ENCODE assay signal across 1 cellular context in the genomic region with DNA sequence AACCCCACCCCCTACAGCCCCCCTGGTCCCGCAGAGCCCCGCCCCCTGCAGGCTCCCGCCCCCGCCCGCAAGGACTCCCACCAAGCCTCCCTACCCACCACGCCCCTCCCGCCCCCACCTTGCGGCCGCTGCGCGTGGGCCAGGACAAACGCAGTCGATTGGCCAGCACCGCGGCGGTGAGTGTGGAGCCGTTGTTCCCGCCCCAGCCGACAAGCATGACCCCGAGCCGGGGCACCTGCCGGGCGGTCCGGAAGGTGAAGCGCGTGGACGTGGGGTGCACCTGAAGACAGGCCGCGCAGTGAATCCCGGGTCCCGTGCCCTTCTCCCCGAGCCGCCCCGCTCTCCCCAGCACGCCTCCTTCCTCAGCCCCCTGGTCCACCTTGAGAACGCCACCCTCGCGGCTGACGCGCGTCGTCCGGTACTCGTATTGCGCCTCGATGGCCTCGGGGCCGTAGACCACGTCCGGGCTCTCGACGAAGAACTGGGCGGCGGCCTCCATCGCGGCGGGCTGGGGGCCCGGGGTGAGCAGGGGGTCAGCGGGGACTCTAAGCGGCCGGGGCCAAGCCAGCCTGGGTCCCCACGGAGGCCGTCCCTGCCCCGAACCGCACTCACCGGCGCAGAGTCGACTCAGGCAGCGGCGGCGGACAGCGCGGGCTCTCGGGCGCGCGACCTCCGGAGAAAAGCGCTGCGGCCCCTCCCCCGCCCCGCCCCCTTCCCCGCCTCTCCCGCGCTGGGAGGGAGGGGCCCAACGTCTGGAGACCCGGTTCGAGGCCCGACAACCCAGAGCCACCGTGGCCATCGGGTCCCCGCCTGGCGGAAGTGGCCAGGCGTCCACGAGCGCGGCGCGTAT.
TF ChIP-seq lines count a peak whose summit lies in the region.

TSS of gene ISYNA1 (minus strand) at position 653 of the 850 bp plus-strand sequence. CDS start at position 499, 154 bp downstream.

TF ChIP-seq in HEK293, 187 proteins besides CTCF, POLR2A, EP300 and RAD21 (continued from another document and continues in another):
- no peak for TF ChIP-seq ZSCAN16 (tag by site-specific recombination; IDR thresholded peaks at IDR 0.05)
- TF ChIP-seq, protein P1, sequence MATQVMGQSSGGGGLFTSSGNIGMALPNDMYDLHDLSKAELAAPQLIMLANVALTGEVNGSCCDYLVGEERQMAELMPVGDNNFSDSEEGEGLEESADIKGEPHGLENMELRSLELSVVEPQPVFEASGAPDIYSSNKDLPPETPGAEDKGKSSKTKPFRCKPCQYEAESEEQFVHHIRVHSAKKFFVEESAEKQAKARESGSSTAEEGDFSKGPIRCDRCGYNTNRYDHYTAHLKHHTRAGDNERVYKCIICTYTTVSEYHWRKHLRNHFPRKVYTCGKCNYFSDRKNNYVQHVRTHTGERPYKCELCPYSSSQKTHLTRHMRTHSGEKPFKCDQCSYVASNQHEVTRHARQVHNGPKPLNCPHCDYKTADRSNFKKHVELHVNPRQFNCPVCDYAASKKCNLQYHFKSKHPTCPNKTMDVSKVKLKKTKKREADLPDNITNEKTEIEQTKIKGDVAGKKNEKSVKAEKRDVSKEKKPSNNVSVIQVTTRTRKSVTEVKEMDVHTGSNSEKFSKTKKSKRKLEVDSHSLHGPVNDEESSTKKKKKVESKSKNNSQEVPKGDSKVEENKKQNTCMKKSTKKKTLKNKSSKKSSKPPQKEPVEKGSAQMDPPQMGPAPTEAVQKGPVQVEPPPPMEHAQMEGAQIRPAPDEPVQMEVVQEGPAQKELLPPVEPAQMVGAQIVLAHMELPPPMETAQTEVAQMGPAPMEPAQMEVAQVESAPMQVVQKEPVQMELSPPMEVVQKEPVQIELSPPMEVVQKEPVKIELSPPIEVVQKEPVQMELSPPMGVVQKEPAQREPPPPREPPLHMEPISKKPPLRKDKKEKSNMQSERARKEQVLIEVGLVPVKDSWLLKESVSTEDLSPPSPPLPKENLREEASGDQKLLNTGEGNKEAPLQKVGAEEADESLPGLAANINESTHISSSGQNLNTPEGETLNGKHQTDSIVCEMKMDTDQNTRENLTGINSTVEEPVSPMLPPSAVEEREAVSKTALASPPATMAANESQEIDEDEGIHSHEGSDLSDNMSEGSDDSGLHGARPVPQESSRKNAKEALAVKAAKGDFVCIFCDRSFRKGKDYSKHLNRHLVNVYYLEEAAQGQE (tag by site-specific recombination; IDR thresholded peaks at IDR 0.05), result peak; percentile 41; the same call in 1 of the 2 replicates
- no peak; the same call in 1 of the 2 replicates for TF ChIP-seq YY1 (tag by site-specific recombination; IDR thresholded peaks at IDR 0.05)
- TF ChIP-seq KLF8 (tag by site-specific recombination; IDR thresholded peaks at IDR 0.05), result peak; percentile 31; the same call in 1 of the 2 replicates
- TF ChIP-seq, protein P2, sequence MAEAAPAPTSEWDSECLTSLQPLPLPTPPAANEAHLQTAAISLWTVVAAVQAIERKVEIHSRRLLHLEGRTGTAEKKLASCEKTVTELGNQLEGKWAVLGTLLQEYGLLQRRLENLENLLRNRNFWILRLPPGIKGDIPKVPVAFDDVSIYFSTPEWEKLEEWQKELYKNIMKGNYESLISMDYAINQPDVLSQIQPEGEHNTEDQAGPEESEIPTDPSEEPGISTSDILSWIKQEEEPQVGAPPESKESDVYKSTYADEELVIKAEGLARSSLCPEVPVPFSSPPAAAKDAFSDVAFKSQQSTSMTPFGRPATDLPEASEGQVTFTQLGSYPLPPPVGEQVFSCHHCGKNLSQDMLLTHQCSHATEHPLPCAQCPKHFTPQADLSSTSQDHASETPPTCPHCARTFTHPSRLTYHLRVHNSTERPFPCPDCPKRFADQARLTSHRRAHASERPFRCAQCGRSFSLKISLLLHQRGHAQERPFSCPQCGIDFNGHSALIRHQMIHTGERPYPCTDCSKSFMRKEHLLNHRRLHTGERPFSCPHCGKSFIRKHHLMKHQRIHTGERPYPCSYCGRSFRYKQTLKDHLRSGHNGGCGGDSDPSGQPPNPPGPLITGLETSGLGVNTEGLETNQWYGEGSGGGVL (tag by site-specific recombination; IDR thresholded peaks at IDR 0.05), result peak; percentile 49
- peak; percentile 56; the same call in 1 of the 2 replicates for TF ChIP-seq ZBTB20 (tag by site-specific recombination; IDR thresholded peaks at IDR 0.05)
- no peak for TF ChIP-seq ZNF404 (tag by site-specific recombination; IDR thresholded peaks at IDR 0.05)
- TF ChIP-seq FEZF1 (tag by site-specific recombination; IDR thresholded peaks at IDR 0.05), result no peak
- no peak for TF ChIP-seq ZNF350 (tag by site-specific recombination; IDR thresholded peaks at IDR 0.05)
- TF ChIP-seq PRDM4 (tag by site-specific recombination; IDR thresholded peaks at IDR 0.05), result peak; percentile 42
- TF ChIP-seq ZNF76 (tag by site-specific recombination; IDR thresholded peaks at IDR 0.05; ENCODE audit: borderline replicate concordance, low read depth), result peak; percentile 69
- no peak for TF ChIP-seq ZNF792 (tag by site-specific recombination; IDR thresholded peaks at IDR 0.05)
- TF ChIP-seq ZNF223 (tag by site-specific recombination; IDR thresholded peaks at IDR 0.05), result peak; percentile 92
- no peak for TF ChIP-seq ZNF658 (tag by site-specific recombination; IDR thresholded peaks at IDR 0.05)
- no peak for TF ChIP-seq ZNF19 (tag by site-specific recombination; IDR thresholded peaks at IDR 0.05; ENCODE audit: low read depth)
- no peak for TF ChIP-seq ZFP37 (tag by site-specific recombination; IDR thresholded peaks at IDR 0.05)
- TF ChIP-seq ZNF10 (tag by site-specific recombination; IDR thresholded peaks at IDR 0.05), result no peak
- TF ChIP-seq ZNF558 (tag by site-specific recombination; IDR thresholded peaks at IDR 0.05), result no peak
- no peak for TF ChIP-seq ZNF416 (tag by site-specific recombination; IDR thresholded peaks at IDR 0.05)
- TF ChIP-seq ZNF311 (tag by site-specific recombination; IDR thresholded peaks at IDR 0.05; ENCODE audit: borderline replicate concordance), result no peak
- TF ChIP-seq ZNF704 (tag by site-specific recombination; IDR thresholded peaks at IDR 0.05), result no peak
- TF ChIP-seq ZFHX2 (tag by site-specific recombination; conservative IDR thresholded peaks at IDR 0.05), result peak; percentile 93
- TF ChIP-seq OSR2 (tag by site-specific recombination; IDR thresholded peaks at IDR 0.05), result no peak
- no peak for TF ChIP-seq ZNF510 (tag by site-specific recombination; IDR thresholded peaks at IDR 0.05; ENCODE audit: insufficient replicate concordance)
- no peak for TF ChIP-seq ZNF169 (tag by site-specific recombination; IDR thresholded peaks at IDR 0.05)
- TF ChIP-seq SCRT2 (tag by site-specific recombination; IDR thresholded peaks at IDR 0.05), result no peak
- TF ChIP-seq REPIN1 (tag by site-specific recombination; IDR thresholded peaks at IDR 0.05; ENCODE audit: low read depth), result no peak
- peak; percentile 52 for TF ChIP-seq ZBTB7A (tag by site-specific recombination; IDR thresholded peaks at IDR 0.05; ENCODE audit: low read depth)
- peak; percentile 43; the same call in 1 of the 2 replicates for TF ChIP-seq ZNF324 (tag by site-specific recombination; IDR thresholded peaks at IDR 0.05)
- no peak for TF ChIP-seq GLIS2 (tag by site-specific recombination; IDR thresholded peaks at IDR 0.05)
- TF ChIP-seq ZNF610 (tag by site-specific recombination; IDR thresholded peaks at IDR 0.05; ENCODE audit: borderline replicate concordance), result peak; percentile 24; the same call in 1 of the 2 replicates
- no peak for TF ChIP-seq ZNF112 (tag by site-specific recombination; IDR thresholded peaks at IDR 0.05)
- TF ChIP-seq, protein P3, sequence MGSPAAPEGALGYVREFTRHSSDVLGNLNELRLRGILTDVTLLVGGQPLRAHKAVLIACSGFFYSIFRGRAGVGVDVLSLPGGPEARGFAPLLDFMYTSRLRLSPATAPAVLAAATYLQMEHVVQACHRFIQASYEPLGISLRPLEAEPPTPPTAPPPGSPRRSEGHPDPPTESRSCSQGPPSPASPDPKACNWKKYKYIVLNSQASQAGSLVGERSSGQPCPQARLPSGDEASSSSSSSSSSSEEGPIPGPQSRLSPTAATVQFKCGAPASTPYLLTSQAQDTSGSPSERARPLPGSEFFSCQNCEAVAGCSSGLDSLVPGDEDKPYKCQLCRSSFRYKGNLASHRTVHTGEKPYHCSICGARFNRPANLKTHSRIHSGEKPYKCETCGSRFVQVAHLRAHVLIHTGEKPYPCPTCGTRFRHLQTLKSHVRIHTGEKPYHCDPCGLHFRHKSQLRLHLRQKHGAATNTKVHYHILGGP (tag by site-specific recombination; IDR thresholded peaks at IDR 0.05), result no peak
- no peak for TF ChIP-seq MZF1 (tag by site-specific recombination; IDR thresholded peaks at IDR 0.05; ENCODE audit: borderline replicate concordance)
- TF ChIP-seq TCF7L2 (IDR thresholded peaks at IDR 0.05; ENCODE audit: borderline replicate concordance, low read depth, low read length), result no peak
- no peak for TF ChIP-seq AEBP2 (tag by site-specific recombination; IDR thresholded peaks at IDR 0.05; ENCODE audit: borderline replicate concordance)
- TF ChIP-seq, protein P4, sequence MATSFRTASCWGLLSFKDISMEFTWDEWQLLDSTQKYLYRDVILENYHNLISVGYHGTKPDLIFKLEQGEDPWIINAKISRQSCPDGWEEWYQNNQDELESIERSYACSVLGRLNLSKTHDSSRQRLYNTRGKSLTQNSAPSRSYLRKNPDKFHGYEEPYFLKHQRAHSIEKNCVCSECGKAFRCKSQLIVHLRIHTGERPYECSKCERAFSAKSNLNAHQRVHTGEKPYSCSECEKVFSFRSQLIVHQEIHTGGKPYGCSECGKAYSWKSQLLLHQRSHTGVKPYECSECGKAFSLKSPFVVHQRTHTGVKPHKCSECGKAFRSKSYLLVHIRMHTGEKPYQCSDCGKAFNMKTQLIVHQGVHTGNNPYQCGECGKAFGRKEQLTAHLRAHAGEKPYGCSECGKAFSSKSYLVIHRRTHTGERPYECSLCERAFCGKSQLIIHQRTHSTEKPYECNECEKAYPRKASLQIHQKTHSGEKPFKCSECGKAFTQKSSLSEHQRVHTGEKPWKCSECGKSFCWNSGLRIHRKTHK (tag by site-specific recombination; IDR thresholded peaks at IDR 0.05), result no peak
- TF ChIP-seq, protein P5, sequence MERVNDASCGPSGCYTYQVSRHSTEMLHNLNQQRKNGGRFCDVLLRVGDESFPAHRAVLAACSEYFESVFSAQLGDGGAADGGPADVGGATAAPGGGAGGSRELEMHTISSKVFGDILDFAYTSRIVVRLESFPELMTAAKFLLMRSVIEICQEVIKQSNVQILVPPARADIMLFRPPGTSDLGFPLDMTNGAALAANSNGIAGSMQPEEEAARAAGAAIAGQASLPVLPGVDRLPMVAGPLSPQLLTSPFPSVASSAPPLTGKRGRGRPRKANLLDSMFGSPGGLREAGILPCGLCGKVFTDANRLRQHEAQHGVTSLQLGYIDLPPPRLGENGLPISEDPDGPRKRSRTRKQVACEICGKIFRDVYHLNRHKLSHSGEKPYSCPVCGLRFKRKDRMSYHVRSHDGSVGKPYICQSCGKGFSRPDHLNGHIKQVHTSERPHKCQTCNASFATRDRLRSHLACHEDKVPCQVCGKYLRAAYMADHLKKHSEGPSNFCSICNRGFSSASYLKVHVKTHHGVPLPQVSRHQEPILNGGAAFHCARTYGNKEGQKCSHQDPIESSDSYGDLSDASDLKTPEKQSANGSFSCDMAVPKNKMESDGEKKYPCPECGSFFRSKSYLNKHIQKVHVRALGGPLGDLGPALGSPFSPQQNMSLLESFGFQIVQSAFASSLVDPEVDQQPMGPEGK (tag by site-specific recombination; IDR thresholded peaks at IDR 0.05), result no peak; the same call in 1 of the 2 replicates
- peak; percentile 79 for TF ChIP-seq ZNF600 (tag by site-specific recombination; IDR thresholded peaks at IDR 0.05)
- no peak for TF ChIP-seq ZNF157 (tag by site-specific recombination; IDR thresholded peaks at IDR 0.05)
- TF ChIP-seq, protein P6, sequence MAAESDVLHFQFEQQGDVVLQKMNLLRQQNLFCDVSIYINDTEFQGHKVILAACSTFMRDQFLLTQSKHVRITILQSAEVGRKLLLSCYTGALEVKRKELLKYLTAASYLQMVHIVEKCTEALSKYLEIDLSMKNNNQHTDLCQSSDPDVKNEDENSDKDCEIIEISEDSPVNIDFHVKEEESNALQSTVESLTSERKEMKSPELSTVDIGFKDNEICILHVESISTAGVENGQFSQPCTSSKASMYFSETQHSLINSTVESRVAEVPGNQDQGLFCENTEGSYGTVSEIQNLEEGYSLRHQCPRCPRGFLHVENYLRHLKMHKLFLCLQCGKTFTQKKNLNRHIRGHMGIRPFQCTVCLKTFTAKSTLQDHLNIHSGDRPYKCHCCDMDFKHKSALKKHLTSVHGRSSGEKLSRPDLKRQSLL (tag by site-specific recombination; IDR thresholded peaks at IDR 0.05), result 0 out of 2 replicates have a peak, but pooled peaks have one; percentile 8
- TF ChIP-seq ZBTB8A (tag by site-specific recombination; IDR thresholded peaks at IDR 0.05), result peak; percentile 6
- TF ChIP-seq ZNF629 (tag by site-specific recombination; IDR thresholded peaks at IDR 0.05), result no peak
- no peak for TF ChIP-seq ZNF211 (tag by site-specific recombination; IDR thresholded peaks at IDR 0.05; ENCODE audit: low read depth)
